ENCODE assay signal across 1 cellular context in genomic region chr14:61652526-61653262, GRCh38.
TF ChIP-seq lines count a peak whose summit lies in the region.

No MANE protein-coding gene starts in this region.

TF ChIP-seq in HEK293, 187 proteins besides CTCF, POLR2A, EP300 and RAD21 (continued from another document):
- TF ChIP-seq HIC1 (tag by site-specific recombination; IDR thresholded peaks at IDR 0.05): no peak
- peak; percentile 71 for TF ChIP-seq ZIC2 (tag by site-specific recombination; IDR thresholded peaks at IDR 0.05)
- TF ChIP-seq ZNF514 (tag by site-specific recombination; IDR thresholded peaks at IDR 0.05): no peak
- TF ChIP-seq ZNF391 (tag by site-specific recombination; IDR thresholded peaks at IDR 0.05; ENCODE audit: borderline replicate concordance, low read depth): no peak
- 0 out of 2 replicates have a peak, but pooled peaks have one; percentile 31 for TF ChIP-seq ATF2 (tag by site-specific recombination; IDR thresholded peaks at IDR 0.05; ENCODE audit: low read depth)
- peak; percentile 92 for TF ChIP-seq SCRT2 (tag by site-specific recombination; IDR thresholded peaks at IDR 0.05)
- TF ChIP-seq ZNF596 (tag by site-specific recombination; IDR thresholded peaks at IDR 0.05): no peak
- no peak for TF ChIP-seq REPIN1 (tag by site-specific recombination; IDR thresholded peaks at IDR 0.05; ENCODE audit: low read depth)
- no peak for TF ChIP-seq ZNF175 (tag by site-specific recombination; IDR thresholded peaks at IDR 0.05)
- TF ChIP-seq ZNF16 (tag by site-specific recombination; IDR thresholded peaks at IDR 0.05; ENCODE audit: low read depth): no peak; the same call in 1 of the 2 replicates
- no peak for TF ChIP-seq KLF10 (tag by site-specific recombination; IDR thresholded peaks at IDR 0.05)
- no peak for TF ChIP-seq ZBTB21 (tag by site-specific recombination; IDR thresholded peaks at IDR 0.05)
- no peak for TF ChIP-seq ZNF202 (tag by site-specific recombination; IDR thresholded peaks at IDR 0.05; ENCODE audit: borderline replicate concordance)
- TF ChIP-seq ZNF473 (tag by site-specific recombination; IDR thresholded peaks at IDR 0.05): no peak
- TF ChIP-seq ZNF580 (tag by site-specific recombination; IDR thresholded peaks at IDR 0.05): no peak
- no peak for TF ChIP-seq ZNF274 (IDR thresholded peaks at IDR 0.05; ENCODE audit: low read length)
- TF ChIP-seq ZNF274 (tag by site-specific recombination; IDR thresholded peaks at IDR 0.05; ENCODE audit: borderline replicate concordance): no peak
- TF ChIP-seq TRIM28 (IDR thresholded peaks at IDR 0.05; ENCODE audit: borderline replicate concordance, low read length): no peak
- no peak for TF ChIP-seq ZNF513 (tag by site-specific recombination; IDR thresholded peaks at IDR 0.05)
- no peak for TF ChIP-seq ZNF830 (tag by site-specific recombination; IDR thresholded peaks at IDR 0.05; ENCODE audit: low read depth)
- no peak for TF ChIP-seq ZNF558 (tag by site-specific recombination; IDR thresholded peaks at IDR 0.05)
- TF ChIP-seq ELK4 (IDR thresholded peaks at IDR 0.05; ENCODE audit: borderline replicate concordance, low read depth, low read length): no peak
- no peak for TF ChIP-seq ZBTB10 (tag by site-specific recombination; IDR thresholded peaks at IDR 0.05)
- TF ChIP-seq ZNF112 (tag by site-specific recombination; IDR thresholded peaks at IDR 0.05): no peak
- TF ChIP-seq ZNF366 (tag by site-specific recombination; conservative IDR thresholded peaks at IDR 0.05): no peak
- no peak for TF ChIP-seq KLF7 (tag by site-specific recombination; IDR thresholded peaks at IDR 0.05; ENCODE audit: borderline replicate concordance)
- TF ChIP-seq PRDM6 (tag by site-specific recombination; IDR thresholded peaks at IDR 0.05): no peak
- no peak for TF ChIP-seq ZNF529 (tag by site-specific recombination; IDR thresholded peaks at IDR 0.05; ENCODE audit: insufficient replicate concordance)
- TF ChIP-seq ZNF138 (tag by site-specific recombination; IDR thresholded peaks at IDR 0.05; ENCODE audit: borderline replicate concordance): no peak
- TF ChIP-seq ZNF629 (tag by site-specific recombination; IDR thresholded peaks at IDR 0.05): no peak
- TF ChIP-seq PRDM4 (tag by site-specific recombination; IDR thresholded peaks at IDR 0.05): peak; percentile 95
- no peak for TF ChIP-seq ZNF404 (tag by site-specific recombination; IDR thresholded peaks at IDR 0.05)
- TF ChIP-seq ZNF280C (tag by site-specific recombination; IDR thresholded peaks at IDR 0.05): no peak
- TF ChIP-seq ZEB2 (tag by site-specific recombination; IDR thresholded peaks at IDR 0.05): 0 out of 2 replicates have a peak, but pooled peaks have one; percentile 9
- no peak for TF ChIP-seq INSM2 (tag by site-specific recombination; IDR thresholded peaks at IDR 0.05)
- no peak for TF ChIP-seq ZNF26 (tag by site-specific recombination; IDR thresholded peaks at IDR 0.05)
- TF ChIP-seq ZNF521 (tag by site-specific recombination; IDR thresholded peaks at IDR 0.05): no peak
- TF ChIP-seq SP7 (tag by site-specific recombination; IDR thresholded peaks at IDR 0.05): no peak
- no peak for TF ChIP-seq ZSCAN30 (tag by site-specific recombination; IDR thresholded peaks at IDR 0.05)
- no peak for TF ChIP-seq OVOL3 (tag by site-specific recombination; IDR thresholded peaks at IDR 0.05)
